1 cellular context compared by ENCODE assay signal in the genomic region with DNA sequence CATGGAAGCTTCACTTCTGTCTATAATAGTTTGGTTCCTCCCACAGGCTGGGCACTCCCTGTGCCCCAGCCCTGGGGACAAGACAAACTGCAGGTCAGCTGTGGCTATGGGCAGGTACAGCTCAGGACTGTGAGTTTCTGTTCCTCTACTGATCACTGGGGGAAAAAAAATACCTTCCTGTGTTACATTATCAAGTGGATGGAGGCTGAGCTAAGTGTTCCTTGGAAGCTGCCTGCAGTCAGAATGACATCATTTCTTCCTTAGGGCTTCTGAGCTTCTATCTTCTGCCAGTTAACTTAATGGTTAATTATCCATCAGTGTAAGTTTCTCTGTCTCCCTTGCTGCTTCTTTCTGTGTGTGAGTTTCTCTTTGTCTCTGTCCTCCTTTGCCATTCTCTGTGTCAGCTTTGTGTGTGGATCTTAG.
TF ChIP-seq lines count a peak whose summit lies in the region.

No MANE protein-coding gene starts in this region.

TF ChIP-seq in K562, 482 proteins besides CTCF, POLR2A, EP300 and RAD21 (continued from another document):
- TF ChIP-seq, protein P1, sequence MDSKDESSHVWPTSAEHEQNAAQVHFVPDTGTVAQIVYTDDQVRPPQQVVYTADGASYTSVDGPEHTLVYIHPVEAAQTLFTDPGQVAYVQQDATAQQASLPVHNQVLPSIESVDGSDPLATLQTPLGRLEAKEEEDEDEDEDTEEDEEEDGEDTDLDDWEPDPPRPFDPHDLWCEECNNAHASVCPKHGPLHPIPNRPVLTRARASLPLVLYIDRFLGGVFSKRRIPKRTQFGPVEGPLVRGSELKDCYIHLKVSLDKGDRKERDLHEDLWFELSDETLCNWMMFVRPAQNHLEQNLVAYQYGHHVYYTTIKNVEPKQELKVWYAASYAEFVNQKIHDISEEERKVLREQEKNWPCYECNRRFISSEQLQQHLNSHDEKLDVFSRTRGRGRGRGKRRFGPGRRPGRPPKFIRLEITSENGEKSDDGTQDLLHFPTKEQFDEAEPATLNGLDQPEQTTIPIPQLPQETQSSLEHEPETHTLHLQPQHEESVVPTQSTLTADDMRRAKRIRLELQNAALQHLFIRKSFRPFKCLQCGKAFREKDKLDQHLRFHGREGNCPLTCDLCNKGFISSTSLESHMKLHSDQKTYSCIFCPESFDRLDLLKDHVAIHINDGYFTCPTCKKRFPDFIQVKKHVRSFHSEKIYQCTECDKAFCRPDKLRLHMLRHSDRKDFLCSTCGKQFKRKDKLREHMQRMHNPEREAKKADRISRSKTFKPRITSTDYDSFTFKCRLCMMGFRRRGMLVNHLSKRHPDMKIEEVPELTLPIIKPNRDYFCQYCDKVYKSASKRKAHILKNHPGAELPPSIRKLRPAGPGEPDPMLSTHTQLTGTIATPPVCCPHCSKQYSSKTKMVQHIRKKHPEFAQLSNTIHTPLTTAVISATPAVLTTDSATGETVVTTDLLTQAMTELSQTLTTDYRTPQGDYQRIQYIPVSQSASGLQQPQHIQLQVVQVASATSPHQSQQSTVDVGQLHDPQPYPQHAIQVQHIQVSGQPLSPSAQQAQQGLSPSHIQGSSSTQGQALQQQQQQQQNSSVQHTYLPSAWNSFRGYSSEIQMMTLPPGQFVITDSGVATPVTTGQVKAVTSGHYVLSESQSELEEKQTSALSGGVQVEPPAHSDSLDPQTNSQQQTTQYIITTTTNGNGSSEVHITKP (IDR thresholded peaks at IDR 0.05; ENCODE audit: partially characterized antibody): peak; percentile 49
- no peak for TF ChIP-seq ARID1B (IDR thresholded peaks at IDR 0.05)
- peak; percentile 78 for TF ChIP-seq ATF3 (IDR thresholded peaks at IDR 0.05)
- TF ChIP-seq ATF3 (CRISPR knock-in tag; conservative IDR thresholded peaks at IDR 0.05): no peak
- TF ChIP-seq POLR2AphosphoS2 (IDR thresholded peaks at IDR 0.05; ENCODE audit: low read length): no peak
- no peak for TF ChIP-seq RCOR1 (IDR thresholded peaks at IDR 0.05; ENCODE audit: borderline replicate concordance in 1 of 2, low read depth in 2 of 2, low read length in 2 of 2)
- TF ChIP-seq ELK1 (CRISPR knock-in tag; IDR thresholded peaks at IDR 0.05): no peak
- TF ChIP-seq ZNF24 (IDR thresholded peaks at IDR 0.05): peak; percentile 52; the same call in 1 of the 2 replicates
- no peak for TF ChIP-seq KDM1A (IDR thresholded peaks at IDR 0.05)
- no peak for TF ChIP-seq L3MBTL2 (IDR thresholded peaks at IDR 0.05)
- TF ChIP-seq ZNF282 (CRISPR knock-in tag; IDR thresholded peaks at IDR 0.05): no peak
